Comparison of ENCODE assay signal across 8 cellular contexts in genomic region chr15:98311566-98312188, GRCh38.
DNase-seq lines count a peak whose midpoint lies in the region; ATAC-seq and TF ChIP-seq lines count a peak whose summit lies in the region.

No MANE protein-coding gene starts in this region.

- POLR2A ChIA-PET in naive thymus-derived CD8-positive, alpha-beta T cell (lab: Charles Lee): no interaction called here

- DNase-seq in AG08396 (ENCODE audit: low spot score) (peak; percentile 61), epithelial cell of esophagus (ENCODE audit: low read depth) (peak; percentile 79)
- peak; percentile 66 for DNase-seq in NK-92 treated with Interleukin-12 subunit alpha and Interleukin-12 subunit beta, amount 100 ng/mL, for 24 hours (lab: John Stamatoyannopoulos, UW)
- DNase-seq in activated CD8-positive, alpha-beta memory T cell treated with anti-CD3 and anti-CD28 coated beads for 48 hours (ENCODE audit: low read depth in 2 of 3, low spot score in 2 of 3): peak; percentile 25 to 66 (median 39)
- peak; percentile 26 to 81 (median 55) for DNase-seq in naive thymus-derived CD8-positive, alpha-beta T cell
- peak; percentile 9 to 56 for DNase-seq in stimulated activated CD8-positive, alpha-beta memory T cell treated with anti-CD3 and anti-CD28 coated beads, Interleukin-7, amount 100 ng/mL, for 48 hours (ENCODE audit: extremely low read depth in 1 of 2, low read depth in 1 of 2)

- no peaks in the 10 kb centered on the region for H3K4me1 Mint-ChIP-seq in naive thymus-derived CD8-positive, alpha-beta T cell

- peaks cover 15 to 62% (median 21%) of the 10 kb centered on the region in 5 donors for H3K27me3 Mint-ChIP-seq in naive thymus-derived CD8-positive, alpha-beta T cell

- no peak overlapping the region for H3K4me3 Mint-ChIP-seq in naive thymus-derived CD8-positive, alpha-beta T cell

- no peak overlapping the region for H3K4me3 ChIP-seq in epithelial cell of esophagus (ENCODE audit: low read length)

- no peak overlapping the region for H3K27ac Mint-ChIP-seq in naive thymus-derived CD8-positive, alpha-beta T cell

- ATAC-seq in GM18907 (IDR thresholded peaks at IDR 0.05; ENCODE audit: unreplicated experiment) (peak; percentile 87), HG03520 (IDR thresholded peaks at IDR 0.05; ENCODE audit: unreplicated experiment) (peak; percentile 82)
- ATAC-seq in naive thymus-derived CD8-positive, alpha-beta T cell: no peak

- TF ChIP-seq CTCF in epithelial cell of esophagus (IDR thresholded peaks at IDR 0.05; ENCODE audit: insufficient read depth, low read depth, low read length, missing control alignments): peak; percentile 79

- no peaks in the 10 kb centered on the region for H3K36me3 Mint-ChIP-seq in naive thymus-derived CD8-positive, alpha-beta T cell

- peaks cover 0 to 4% (median 0%) of the 10 kb centered on the region in 9 donors for H3K9me3 Mint-ChIP-seq in naive thymus-derived CD8-positive, alpha-beta T cell

Comparison
In these comparisons a context has a peak if more than half of its experiments do, and no peak if none do; other contexts are left out.
1. ATAC-seq: peak in GM18907 (single experiment) and HG03520 (single experiment); none in naive thymus-derived CD8-positive, alpha-beta T cell (0 of 2).
2. Peak in every context shown above with its lines, with median percentiles within 50 percentile points of each other: DNase-seq.